ENCODE assay signal across 2 cellular contexts in the genomic region with DNA sequence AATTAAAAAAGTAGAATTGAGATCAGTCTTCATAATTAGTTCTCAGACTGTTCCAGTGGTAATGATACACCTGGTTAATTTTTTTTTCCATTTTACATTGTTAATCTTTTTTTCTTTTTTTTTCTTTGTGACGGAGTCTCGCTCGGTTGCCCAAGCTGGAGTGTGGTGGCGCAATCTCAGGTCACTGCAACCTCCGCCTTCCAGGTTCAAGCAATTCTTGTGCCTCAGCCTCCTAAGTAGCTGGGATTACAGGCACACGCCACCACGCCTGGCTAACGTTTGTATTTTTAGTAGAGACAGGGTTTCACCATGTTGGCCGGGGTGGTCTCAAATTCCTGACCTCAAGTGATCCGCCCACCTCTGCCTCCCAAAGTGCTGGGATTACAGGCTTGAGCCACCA. TPM values are rescaled to one million over a fixed set of nuclear protein-coding genes. Genes with fewer than 3 reads are reported as not detected.
"Had no signal": no experiment of that assay in that cellular context is flagged by ENCODE, and none has a peak within 500 bp of the region (broad histone marks: within the 10 kb centered on the region; RNA-seq: fewer than 3 reads in every experiment).

No MANE protein-coding gene starts in this region.

RNA-seq across cellular contexts. Expression of gene ANXA3, which starts 46.9 kb away (rescaled TPM):
- total RNA-seq: myocyte had no signal
- polyA plus RNA-seq: immature natural killer cell had no signal
